Comparison of ENCODE assay signal across 17 cellular contexts in the genomic region with DNA sequence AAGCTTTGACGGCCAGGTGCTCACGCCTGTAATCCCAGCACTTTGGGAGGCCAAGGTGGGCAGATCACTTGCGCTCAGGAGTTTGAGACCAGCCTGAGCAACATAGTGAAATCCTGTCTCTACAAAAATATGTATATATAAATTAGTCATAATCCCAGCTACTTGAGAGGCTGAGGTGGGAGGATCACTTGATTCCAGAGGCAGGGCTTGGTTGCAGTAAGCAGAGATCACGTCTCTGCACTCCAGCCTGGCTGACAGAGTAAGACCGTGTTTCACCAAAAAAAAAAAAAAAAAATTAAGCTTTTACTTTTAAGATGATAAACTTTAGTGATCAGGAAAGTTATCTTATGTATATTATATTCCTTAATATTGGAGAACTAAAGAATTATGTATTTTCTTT.
"Had no signal": no experiment of that assay in that cellular context is flagged by ENCODE, and none has a peak within 500 bp of the region (broad histone marks: within the 10 kb centered on the region; RNA-seq: fewer than 3 reads in every experiment).

No MANE protein-coding gene starts in this region.

- DNase-seq: effector memory CD4-positive, alpha-beta T cell; heart left ventricle; hypothalamus; mammary epithelial cell; mucosa of descending colon; naive thymus-derived CD8-positive, alpha-beta T cell; ovary; sigmoid colon; small intestine; stimulated activated CD4-positive, alpha-beta T cell treated with anti-CD3 and anti-CD28 coated beads, Interleukin-12 subunit alpha, Interleukin-12 subunit beta, amount 100 ng/mL, for 4 hours; stimulated activated naive CD4-positive, alpha-beta T cell; thyroid gland; upper lobe of left lung; uterus had no signal

- H3K4me1 Mint-ChIP-seq: naive thymus-derived CD8-positive, alpha-beta T cell had no signal

- H3K36me3 ChIP-seq: ovary, uterus had no signal

- H3K27me3 Mint-ChIP-seq: naive thymus-derived CD8-positive, alpha-beta T cell had no signal

- H3K9me3 ChIP-seq: heart left ventricle, mucosa of descending colon, neutrophil, ovary, right atrium auricular region, sigmoid colon, thyroid gland, upper lobe of left lung, uterus had no signal

- H3K27me3 ChIP-seq: heart left ventricle, neutrophil, ovary, right atrium auricular region, sigmoid colon, thyroid gland, upper lobe of left lung, uterus had no signal

- H3K27ac ChIP-seq: neutrophil, ovary, right atrium auricular region, sigmoid colon, thyroid gland, upper lobe of left lung, uterus had no signal

- H3K9me3 Mint-ChIP-seq: naive thymus-derived CD8-positive, alpha-beta T cell had no signal

- H3K4me3 ChIP-seq: heart left ventricle, mucosa of descending colon, ovary, right atrium auricular region, sigmoid colon, thyroid gland, upper lobe of left lung, uterus had no signal

- ATAC-seq: heart left ventricle; left lobe of liver; mucosa of descending colon; naive thymus-derived CD8-positive, alpha-beta T cell had no signal

- H3K4me1 ChIP-seq: uterus had no signal
